In genomic region chr7:94949532-94949931, GRCh38 we compare ENCODE assay signal across 15 cellular contexts. TPM values are rescaled to one million over a fixed set of nuclear protein-coding genes. Genes with fewer than 3 reads are reported as not detected.
DNase-seq lines count a peak whose midpoint lies in the region; ATAC-seq, FAIRE-seq and TF ChIP-seq lines count a peak whose summit lies in the region.
"Had no signal": no experiment of that assay in that cellular context is flagged by ENCODE, and none has a peak within 500 bp of the region (broad histone marks: within the 10 kb centered on the region; RNA-seq: fewer than 3 reads in every experiment).

No MANE protein-coding gene starts in this region.

- DNase-seq in NCI-H226 = peak; percentile 15
- peak; percentile 53 for DNase-seq in mammary epithelial cell
- DNase-seq in keratinocyte (ENCODE audit: low read depth, low spot score) = peak; percentile 17
- DNase-seq in activated CD4-positive, alpha-beta T cell treated with anti-CD3 and anti-CD28 coated beads for 1 hour = no peak
- DNase-seq in mesothelial cell of epicardium (ENCODE audit: low spot score in 2 of 2, unreplicated experiment in 2 of 2) = no peak
- DNase-seq in NCI-H524 (lab: John Stamatoyannopoulos, UW) = no peak
- DNase-seq: CD4-positive, alpha-beta memory T cell; DMS79 treated with DMSO at 0.1 percent for 48 hours; KG1; NCI-H1092 treated with DMSO at 0.1 percent for 48 hours; NCI-H526; RPMI8226; SJCRH30 had no signal

- no peaks in the 10 kb centered on the region for H3K9me3 ChIP-seq in mammary epithelial cell (replicated peaks; ENCODE audit: insufficient read depth, low read length)
- no peaks in the 10 kb centered on the region for H3K9me3 ChIP-seq in keratinocyte (ENCODE audit: control insufficient read depth, low read depth, low read length)

- H3K27ac Mint-ChIP-seq in stimulated activated memory B cell treated with anti-CD40 and anti-IgM and Interleukin-4, amounts not matched to agents 10 μg/mL and 1 μg/mL and 100 μg/mL, for 72 hours = no peak overlapping the region
- H3K27ac Mint-ChIP-seq in mesothelial cell of epicardium = no peak overlapping the region
- H3K27ac Mint-ChIP-seq: CD4-positive, alpha-beta memory T cell had no signal

- H3K4me2 ChIP-seq in mammary epithelial cell (ENCODE audit: insufficient read depth, low read depth, low read length) (no peak overlapping the region), keratinocyte (ENCODE audit: control insufficient read depth, extremely low read depth, insufficient read depth, low read depth, low read length) (no peak overlapping the region)

- H3K27me3 Mint-ChIP-seq in stimulated activated memory B cell treated with anti-CD40 and anti-IgM and Interleukin-4, amounts not matched to agents 10 μg/mL and 1 μg/mL and 100 μg/mL, for 72 hours = no peaks in the 10 kb centered on the region
- H3K27me3 Mint-ChIP-seq in mesothelial cell of epicardium (ENCODE audit: low read depth) = no peaks in the 10 kb centered on the region
- H3K27me3 Mint-ChIP-seq: CD4-positive, alpha-beta memory T cell had no signal

- peak; percentile 36 for ATAC-seq in stimulated activated memory B cell treated with anti-CD40 and anti-IgM and Interleukin-4, amounts not matched to agents 10 μg/mL and 1 μg/mL and 100 μg/mL, for 72 hours
- ATAC-seq: HCT116 had no signal

- H3K27ac ChIP-seq in mammary epithelial cell (ENCODE audit: insufficient read depth, low read depth, low read length) (no peak overlapping the region), keratinocyte (ENCODE audit: control insufficient read depth, insufficient read depth, low read length) (no peak overlapping the region)
- H3K27ac ChIP-seq: SJCRH30 had no signal

- CTCF ChIA-PET in mammary epithelial cell (lab: Charles Lee; ENCODE audit: low non-redundant PET) = no interaction called here

- dilution Hi-C loops in mammary epithelial cell (cut with HindIII; ENCODE audit: low sequenced_read_pairs) = no loop called here
- dilution Hi-C loops in keratinocyte (cut with MboI; ENCODE audit: extremely low pct_ligation_motif_present, low sequenced_read_pairs) = no loop called here

- no peaks in the 10 kb centered on the region for H3K36me3 Mint-ChIP-seq in stimulated activated memory B cell treated with anti-CD40 and anti-IgM and Interleukin-4, amounts not matched to agents 10 μg/mL and 1 μg/mL and 100 μg/mL, for 72 hours
- peaks cover 10% of the 10 kb centered on the region for H3K36me3 Mint-ChIP-seq in mesothelial cell of epicardium
- H3K36me3 Mint-ChIP-seq: CD4-positive, alpha-beta memory T cell had no signal

- no TSS peak for BruUV-seq in mammary epithelial cell (replicated peaks; lab: Mats Ljungman, UMichigan)

- H3K27me3 ChIP-seq in mammary epithelial cell (ENCODE audit: insufficient read depth, low read length) = peaks cover 3% of the 10 kb centered on the region
- no peaks in the 10 kb centered on the region for H3K27me3 ChIP-seq in keratinocyte (ENCODE audit: control insufficient read depth, extremely low read depth, insufficient read depth, low read length)
- H3K27me3 ChIP-seq: SJCRH30 had no signal

- no peak for TF ChIP-seq CTCF in mammary epithelial cell (conservative IDR thresholded peaks at IDR 0.05 in 1 of 2, IDR thresholded peaks at IDR 0.05 in 1 of 2; ENCODE audit: extremely low read depth in 1 of 2, insufficient read depth in 1 of 2, low read depth in 1 of 2, low read length in 2 of 2)
- no peak for TF ChIP-seq CTCF in keratinocyte (optimal IDR thresholded peaks at IDR 0.05 in 1 of 3, IDR thresholded peaks at IDR 0.05 in 1 of 3, conservative IDR thresholded peaks at IDR 0.05 in 1 of 3; ENCODE audit: extremely low read depth in 1 of 3, insufficient read depth in 2 of 3, low read length in 3 of 3)
- no peak for TF ChIP-seq CTCF in mesothelial cell of epicardium (IDR thresholded peaks at IDR 0.05; ENCODE audit: unreplicated experiment)

- H3K36me3 ChIP-seq in mammary epithelial cell (ENCODE audit: insufficient read depth, low read length) = no peaks in the 10 kb centered on the region
- H3K36me3 ChIP-seq in keratinocyte (ENCODE audit: control insufficient read depth in 2 of 2, extremely low read depth in 1 of 2, insufficient read depth in 2 of 2, low read length in 2 of 2) = no peaks in the 10 kb centered on the region
- H3K36me3 ChIP-seq: SJCRH30 had no signal

- H3K9me1 ChIP-seq in keratinocyte (ENCODE audit: control insufficient read depth, extremely low read depth, insufficient read depth, low read length) = no peaks in the 10 kb centered on the region

- intact Hi-C loops in mammary epithelial cell (cut with micrococcal nuclease) = no loop called here

- peaks cover 2% of the 10 kb centered on the region for H4K20me1 ChIP-seq in mammary epithelial cell (ENCODE audit: insufficient read depth, low read length)
- no peaks in the 10 kb centered on the region for H4K20me1 ChIP-seq in keratinocyte (ENCODE audit: control insufficient read depth, extremely low read depth, insufficient read depth, low read length)

- H3K9me3 Mint-ChIP-seq in stimulated activated memory B cell treated with anti-CD40 and anti-IgM and Interleukin-4, amounts not matched to agents 10 μg/mL and 1 μg/mL and 100 μg/mL, for 72 hours = no peaks in the 10 kb centered on the region
- H3K9me3 Mint-ChIP-seq in mesothelial cell of epicardium = peaks cover 14% of the 10 kb centered on the region

- H3K9ac ChIP-seq in mammary epithelial cell (ENCODE audit: insufficient read depth, low read length) (no peak overlapping the region), keratinocyte (ENCODE audit: control insufficient read depth, extremely low read depth, insufficient read depth, low read length) (no peak overlapping the region)

- no peaks in the 10 kb centered on the region for H3K4me1 Mint-ChIP-seq in stimulated activated memory B cell treated with anti-CD40 and anti-IgM and Interleukin-4, amounts not matched to agents 10 μg/mL and 1 μg/mL and 100 μg/mL, for 72 hours
- H3K4me1 Mint-ChIP-seq in mesothelial cell of epicardium = peaks cover 5% of the 10 kb centered on the region
- H3K4me1 Mint-ChIP-seq: CD4-positive, alpha-beta memory T cell had no signal

- no peak overlapping the region for H3K4me3 Mint-ChIP-seq in stimulated activated memory B cell treated with anti-CD40 and anti-IgM and Interleukin-4, amounts not matched to agents 10 μg/mL and 1 μg/mL and 100 μg/mL, for 72 hours
- H3K4me3 Mint-ChIP-seq in mesothelial cell of epicardium = no peak overlapping the region
- H3K4me3 Mint-ChIP-seq: CD4-positive, alpha-beta memory T cell had no signal

- H3K4me3 ChIP-seq in mammary epithelial cell (replicated peaks in 1 of 3; ENCODE audit: insufficient read depth in 1 of 3, low read depth in 2 of 3, low read length in 3 of 3) = no peak overlapping the region
- H3K4me3 ChIP-seq in keratinocyte (ENCODE audit: control insufficient read depth in 2 of 3, extremely low read depth in 1 of 3, insufficient read depth in 2 of 3, low read depth in 1 of 3, low read length in 3 of 3) = no peak overlapping the region
- H3K4me3 ChIP-seq: SJCRH30 had no signal

- no peaks in the 10 kb centered on the region for H3K79me2 ChIP-seq in mammary epithelial cell (ENCODE audit: insufficient read depth, low read length)
- H3K79me2 ChIP-seq in keratinocyte (ENCODE audit: control insufficient read depth, insufficient read depth, low read length) = no peaks in the 10 kb centered on the region

- H3K4me1 ChIP-seq in mammary epithelial cell (ENCODE audit: insufficient read depth, low read length) = no peaks in the 10 kb centered on the region
- H3K4me1 ChIP-seq in keratinocyte (ENCODE audit: control insufficient read depth, extremely low read depth, insufficient read depth, low read length) = no peaks in the 10 kb centered on the region
- H3K4me1 ChIP-seq: SJCRH30 had no signal

- FAIRE-seq in keratinocyte (lab: Jason Lieb, UNC) = peak; percentile 55

- WGBS in mammary epithelial cell (ENCODE audit: low coverage, missing lambda C conversion rate) = no CpG with 5 or more reads among the region's 1 CpG

- in situ Hi-C loops in mammary epithelial cell (cut with MboI; ENCODE audit: low sequenced_read_pairs in 2 of 2) = no loop called here

- H2AFZ ChIP-seq in mammary epithelial cell (ENCODE audit: low read depth, low read length) = no peak overlapping the region
- no peak overlapping the region for H2AFZ ChIP-seq in keratinocyte (ENCODE audit: control insufficient read depth, low read length)

RNA-seq across cellular contexts. Expression of gene PPP1R9A, which starts 42.1 kb away (rescaled TPM):
- total RNA-seq in mammary epithelial cell (1 to 10 TPM in 1 of 2 donors, not detected in 1; 1.7 TPM), mesothelial cell of epicardium (37.6 to 39.3 TPM (median 38.8 TPM) in 3 replicates)
- polyA plus RNA-seq in mammary epithelial cell (not detected), keratinocyte (0.01 to 0.03 TPM in 2 of 3 replicates, not detected in the other)
- polyA minus RNA-seq in mammary epithelial cell (not detected), keratinocyte (0.07 TPM in 1 of 3 replicates, not detected in the others)
- polyA plus RNA-seq in keratinocyte (2011; ENCODE audit: low read depth) = not detected
- polyA plus RNA-seq in keratinocyte (2011; cell fraction: cytosol; rRNA removed) = not detected in 2 replicates
- polyA plus RNA-seq in keratinocyte (2011; cell fraction: nucleus; rRNA removed) = 0.01 TPM in 2 replicates
- polyA plus RNA-seq in keratinocyte (2012; ENCODE audit: low replicate concordance) = not detected in 2 replicates
- not detected for polyA minus RNA-seq in keratinocyte (2011; cell fraction: cytosol; rRNA and poly(A)+ RNA removed)
- polyA minus RNA-seq in keratinocyte (2011; cell fraction: nucleus; rRNA and poly(A)+ RNA removed) = 0.08 TPM in 1 of 2 replicates, not detected in the other
- total RNA-seq: CD4-positive, alpha-beta memory T cell had no signal
- polyA plus RNA-seq: CD4-positive, alpha-beta memory T cell had no signal

Comparison
In these comparisons a context has a peak if more than half of its experiments do, and no peak if none do; other contexts are left out.
1. DNase-seq: peak in NCI-H226 (single experiment), mammary epithelial cell (single experiment) and keratinocyte (single experiment); none in activated CD4-positive, alpha-beta T cell treated with anti-CD3 and anti-CD28 coated beads for 1 hour (single experiment), mesothelial cell of epicardium (0 of 2) and NCI-H524 (0 of 2).
2. RNA of gene PPP1R9A, which starts 42.1 kb away (total RNA-seq): 37.6 to 39.3 TPM in mesothelial cell of epicardium; 1.7 TPM in mammary epithelial cell; every median in the first group is over 10 times any median in the second.